1 cellular context compared by ENCODE assay signal in genomic region chr14:105480807-105481801, GRCh38.
TF ChIP-seq lines count a peak whose summit lies in the region.

No MANE protein-coding gene starts in this region.

TF ChIP-seq in GM23338, 12 proteins besides CTCF, POLR2A, EP300 and RAD21 (continued from another document):
- TF ChIP-seq, protein P1, sequence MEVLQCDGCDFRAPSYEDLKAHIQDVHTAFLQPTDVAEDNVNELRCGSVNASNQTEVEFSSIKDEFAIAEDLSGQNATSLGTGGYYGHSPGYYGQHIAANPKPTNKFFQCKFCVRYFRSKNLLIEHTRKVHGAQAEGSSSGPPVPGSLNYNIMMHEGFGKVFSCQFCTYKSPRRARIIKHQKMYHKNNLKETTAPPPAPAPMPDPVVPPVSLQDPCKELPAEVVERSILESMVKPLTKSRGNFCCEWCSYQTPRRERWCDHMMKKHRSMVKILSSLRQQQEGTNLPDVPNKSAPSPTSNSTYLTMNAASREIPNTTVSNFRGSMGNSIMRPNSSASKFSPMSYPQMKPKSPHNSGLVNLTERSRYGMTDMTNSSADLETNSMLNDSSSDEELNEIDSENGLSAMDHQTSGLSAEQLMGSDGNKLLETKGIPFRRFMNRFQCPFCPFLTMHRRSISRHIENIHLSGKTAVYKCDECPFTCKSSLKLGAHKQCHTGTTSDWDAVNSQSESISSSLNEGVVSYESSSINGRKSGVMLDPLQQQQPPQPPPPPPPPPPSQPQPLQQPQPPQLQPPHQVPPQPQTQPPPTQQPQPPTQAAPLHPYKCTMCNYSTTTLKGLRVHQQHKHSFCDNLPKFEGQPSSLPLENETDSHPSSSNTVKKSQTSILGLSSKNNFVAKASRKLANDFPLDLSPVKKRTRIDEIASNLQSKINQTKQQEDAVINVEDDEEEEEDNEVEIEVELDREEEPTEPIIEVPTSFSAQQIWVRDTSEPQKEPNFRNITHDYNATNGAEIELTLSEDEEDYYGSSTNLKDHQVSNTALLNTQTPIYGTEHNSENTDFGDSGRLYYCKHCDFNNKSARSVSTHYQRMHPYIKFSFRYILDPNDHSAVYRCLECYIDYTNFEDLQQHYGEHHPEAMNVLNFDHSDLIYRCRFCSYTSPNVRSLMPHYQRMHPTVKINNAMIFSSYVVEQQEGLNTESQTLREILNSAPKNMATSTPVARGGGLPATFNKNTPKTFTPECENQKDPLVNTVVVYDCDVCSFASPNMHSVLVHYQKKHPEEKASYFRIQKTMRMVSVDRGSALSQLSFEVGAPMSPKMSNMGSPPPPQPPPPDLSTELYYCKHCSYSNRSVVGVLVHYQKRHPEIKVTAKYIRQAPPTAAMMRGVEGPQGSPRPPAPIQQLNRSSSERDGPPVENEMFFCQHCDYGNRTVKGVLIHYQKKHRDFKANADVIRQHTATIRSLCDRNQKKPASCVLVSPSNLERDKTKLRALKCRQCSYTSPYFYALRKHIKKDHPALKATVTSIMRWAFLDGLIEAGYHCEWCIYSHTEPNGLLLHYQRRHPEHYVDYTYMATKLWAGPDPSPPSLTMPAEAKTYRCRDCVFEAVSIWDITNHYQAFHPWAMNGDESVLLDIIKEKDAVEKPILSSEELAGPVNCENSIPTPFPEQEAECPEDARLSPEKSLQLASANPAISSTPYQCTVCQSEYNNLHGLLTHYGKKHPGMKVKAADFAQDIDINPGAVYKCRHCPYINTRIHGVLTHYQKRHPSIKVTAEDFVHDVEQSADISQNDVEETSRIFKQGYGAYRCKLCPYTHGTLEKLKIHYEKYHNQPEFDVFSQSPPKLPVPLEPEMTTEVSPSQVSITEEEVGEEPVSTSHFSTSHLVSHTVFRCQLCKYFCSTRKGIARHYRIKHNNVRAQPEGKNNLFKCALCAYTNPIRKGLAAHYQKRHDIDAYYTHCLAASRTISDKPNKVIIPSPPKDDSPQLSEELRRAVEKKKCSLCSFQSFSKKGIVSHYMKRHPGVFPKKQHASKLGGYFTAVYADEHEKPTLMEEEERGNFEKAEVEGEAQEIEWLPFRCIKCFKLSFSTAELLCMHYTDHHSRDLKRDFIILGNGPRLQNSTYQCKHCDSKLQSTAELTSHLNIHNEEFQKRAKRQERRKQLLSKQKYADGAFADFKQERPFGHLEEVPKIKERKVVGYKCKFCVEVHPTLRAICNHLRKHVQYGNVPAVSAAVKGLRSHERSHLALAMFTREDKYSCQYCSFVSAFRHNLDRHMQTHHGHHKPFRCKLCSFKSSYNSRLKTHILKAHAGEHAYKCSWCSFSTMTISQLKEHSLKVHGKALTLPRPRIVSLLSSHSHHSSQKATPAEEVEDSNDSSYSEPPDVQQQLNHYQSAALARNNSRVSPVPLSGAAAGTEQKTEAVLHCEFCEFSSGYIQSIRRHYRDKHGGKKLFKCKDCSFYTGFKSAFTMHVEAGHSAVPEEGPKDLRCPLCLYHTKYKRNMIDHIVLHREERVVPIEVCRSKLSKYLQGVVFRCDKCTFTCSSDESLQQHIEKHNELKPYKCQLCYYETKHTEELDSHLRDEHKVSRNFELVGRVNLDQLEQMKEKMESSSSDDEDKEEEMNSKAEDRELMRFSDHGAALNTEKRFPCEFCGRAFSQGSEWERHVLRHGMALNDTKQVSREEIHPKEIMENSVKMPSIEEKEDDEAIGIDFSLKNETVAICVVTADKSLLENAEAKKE (CRISPR knock-in tag; IDR thresholded peaks at IDR 0.05): no peak
- TF ChIP-seq EZH2 (IDR thresholded peaks at IDR 0.05; ENCODE audit: low read depth, unreplicated experiment) (no peak), ZNF114 (CRISPR knock-in tag; IDR thresholded peaks at IDR 0.05) (no peak), JUNB (IDR thresholded peaks at IDR 0.05; ENCODE audit: unreplicated experiment) (no peak), ZNF331 (CRISPR knock-in tag; IDR thresholded peaks at IDR 0.05; ENCODE audit: low read depth) (no peak), POLR2AphosphoS5 (IDR thresholded peaks at IDR 0.05; ENCODE audit: low read depth) (peak; percentile 31; the same call in 1 of the 2 replicates), CREB1 (CRISPR knock-in tag; IDR thresholded peaks at IDR 0.05; ENCODE audit: low read depth) (peak; percentile 56), NANOG (IDR thresholded peaks at IDR 0.05; ENCODE audit: borderline replicate concordance) (no peak), EZH2phosphoT487 (IDR thresholded peaks at IDR 0.05; ENCODE audit: unreplicated experiment) (peak; percentile 6)
- TF ChIP-seq, protein P2, sequence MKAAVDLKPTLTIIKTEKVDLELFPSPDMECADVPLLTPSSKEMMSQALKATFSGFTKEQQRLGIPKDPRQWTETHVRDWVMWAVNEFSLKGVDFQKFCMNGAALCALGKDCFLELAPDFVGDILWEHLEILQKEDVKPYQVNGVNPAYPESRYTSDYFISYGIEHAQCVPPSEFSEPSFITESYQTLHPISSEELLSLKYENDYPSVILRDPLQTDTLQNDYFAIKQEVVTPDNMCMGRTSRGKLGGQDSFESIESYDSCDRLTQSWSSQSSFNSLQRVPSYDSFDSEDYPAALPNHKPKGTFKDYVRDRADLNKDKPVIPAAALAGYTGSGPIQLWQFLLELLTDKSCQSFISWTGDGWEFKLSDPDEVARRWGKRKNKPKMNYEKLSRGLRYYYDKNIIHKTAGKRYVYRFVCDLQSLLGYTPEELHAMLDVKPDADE (IDR thresholded peaks at IDR 0.05): no peak
- TF ChIP-seq, protein P3, sequence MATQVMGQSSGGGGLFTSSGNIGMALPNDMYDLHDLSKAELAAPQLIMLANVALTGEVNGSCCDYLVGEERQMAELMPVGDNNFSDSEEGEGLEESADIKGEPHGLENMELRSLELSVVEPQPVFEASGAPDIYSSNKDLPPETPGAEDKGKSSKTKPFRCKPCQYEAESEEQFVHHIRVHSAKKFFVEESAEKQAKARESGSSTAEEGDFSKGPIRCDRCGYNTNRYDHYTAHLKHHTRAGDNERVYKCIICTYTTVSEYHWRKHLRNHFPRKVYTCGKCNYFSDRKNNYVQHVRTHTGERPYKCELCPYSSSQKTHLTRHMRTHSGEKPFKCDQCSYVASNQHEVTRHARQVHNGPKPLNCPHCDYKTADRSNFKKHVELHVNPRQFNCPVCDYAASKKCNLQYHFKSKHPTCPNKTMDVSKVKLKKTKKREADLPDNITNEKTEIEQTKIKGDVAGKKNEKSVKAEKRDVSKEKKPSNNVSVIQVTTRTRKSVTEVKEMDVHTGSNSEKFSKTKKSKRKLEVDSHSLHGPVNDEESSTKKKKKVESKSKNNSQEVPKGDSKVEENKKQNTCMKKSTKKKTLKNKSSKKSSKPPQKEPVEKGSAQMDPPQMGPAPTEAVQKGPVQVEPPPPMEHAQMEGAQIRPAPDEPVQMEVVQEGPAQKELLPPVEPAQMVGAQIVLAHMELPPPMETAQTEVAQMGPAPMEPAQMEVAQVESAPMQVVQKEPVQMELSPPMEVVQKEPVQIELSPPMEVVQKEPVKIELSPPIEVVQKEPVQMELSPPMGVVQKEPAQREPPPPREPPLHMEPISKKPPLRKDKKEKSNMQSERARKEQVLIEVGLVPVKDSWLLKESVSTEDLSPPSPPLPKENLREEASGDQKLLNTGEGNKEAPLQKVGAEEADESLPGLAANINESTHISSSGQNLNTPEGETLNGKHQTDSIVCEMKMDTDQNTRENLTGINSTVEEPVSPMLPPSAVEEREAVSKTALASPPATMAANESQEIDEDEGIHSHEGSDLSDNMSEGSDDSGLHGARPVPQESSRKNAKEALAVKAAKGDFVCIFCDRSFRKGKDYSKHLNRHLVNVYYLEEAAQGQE (IDR thresholded peaks at IDR 0.05; ENCODE audit: unreplicated experiment): no peak
